ENCODE assay signal across 6 cellular contexts in genomic region chr16:35626051-35626450, GRCh38.
"Had no signal": no experiment of that assay in that cellular context is flagged by ENCODE, and none has a peak within 500 bp of the region (broad histone marks: within the 10 kb centered on the region; RNA-seq: fewer than 3 reads in every experiment).

No MANE protein-coding gene starts in this region.

- FAIRE-seq: HepG2 had no signal

- DNase-seq: GM23248, GOT3, H7, HFFc6, KBM-7 had no signal
